In genomic region chr17:18236494-18236893, GRCh38 we compare ENCODE assay signal across 16 cellular contexts.
"Had no signal": no experiment of that assay in that cellular context is flagged by ENCODE, and none has a peak within 500 bp of the region (broad histone marks: within the 10 kb centered on the region; RNA-seq: fewer than 3 reads in every experiment).

No MANE protein-coding gene starts in this region.

- H3K27ac Mint-ChIP-seq: activated B cell treated with CpG ODN at 0.5 μM for 24 hours, progenitor cell of endocrine pancreas had no signal

- FAIRE-seq: TTC549 had no signal

- H3K4me2 ChIP-seq: smooth muscle cell had no signal

- H3K4me1 ChIP-seq: upper lobe of right lung had no signal

- H3K4me3 Mint-ChIP-seq: activated B cell treated with CpG ODN at 0.5 μM for 24 hours; activated T-cell treated with anti-CD3 and anti-CD28 coated beads, Interleukin-2, amount 50 U/mL, for 4 hours; naive thymus-derived CD4-positive, alpha-beta T cell; stimulated activated naive B cell treated with anti-CD40 and anti-IgM and Interleukin-4, amounts not matched to agents 10 μg/mL and 1 μg/mL and 100 μg/mL, for 72 hours had no signal

- H3K27ac ChIP-seq: upper lobe of right lung had no signal

- DNase-seq: activated B cell treated with CpG ODN at 0.5 μM for 24 hours; activated CD4-positive, alpha-beta T cell treated with anti-CD3 and anti-CD28 coated beads, Interleukin-2, amount 50 U/mL, for 1 hour; activated T-cell treated with anti-CD3 and anti-CD28 coated beads, Interleukin-2, amount 50 U/mL, for 4 hours; central memory CD4-positive, alpha-beta T cell; cortex of kidney; effector memory CD4-positive, alpha-beta T cell; erythroblast; left colon; naive thymus-derived CD4-positive, alpha-beta T cell; nucleus accumbens; stimulated activated naive B cell treated with anti-CD40 and anti-IgM and Interleukin-4, amounts not matched to agents 10 μg/mL and 1 μg/mL and 100 μg/mL, for 72 hours; T-helper 2 cell; upper lobe of right lung had no signal

- H3K9me3 ChIP-seq: upper lobe of right lung had no signal

- H3K4me3 ChIP-seq: smooth muscle cell, upper lobe of right lung had no signal

- H3K9me3 Mint-ChIP-seq: activated B cell treated with CpG ODN at 0.5 μM for 24 hours; activated T-cell treated with anti-CD3 and anti-CD28 coated beads, Interleukin-2, amount 50 U/mL, for 4 hours; naive thymus-derived CD4-positive, alpha-beta T cell; stimulated activated naive B cell treated with anti-CD40 and anti-IgM and Interleukin-4, amounts not matched to agents 10 μg/mL and 1 μg/mL and 100 μg/mL, for 72 hours had no signal

- H3K4me1 Mint-ChIP-seq: activated B cell treated with CpG ODN at 0.5 μM for 24 hours had no signal

- H3K27me3 Mint-ChIP-seq: activated B cell treated with CpG ODN at 0.5 μM for 24 hours; naive thymus-derived CD4-positive, alpha-beta T cell; progenitor cell of endocrine pancreas; stimulated activated naive B cell treated with anti-CD40 and anti-IgM and Interleukin-4, amounts not matched to agents 10 μg/mL and 1 μg/mL and 100 μg/mL, for 72 hours had no signal

- H3K27me3 ChIP-seq: upper lobe of right lung had no signal

- ATAC-seq: left colon; naive thymus-derived CD4-positive, alpha-beta T cell; stimulated activated naive B cell treated with anti-CD40 and anti-IgM and Interleukin-4, amounts not matched to agents 10 μg/mL and 1 μg/mL and 100 μg/mL, for 72 hours; upper lobe of right lung had no signal
